In the genomic region with DNA sequence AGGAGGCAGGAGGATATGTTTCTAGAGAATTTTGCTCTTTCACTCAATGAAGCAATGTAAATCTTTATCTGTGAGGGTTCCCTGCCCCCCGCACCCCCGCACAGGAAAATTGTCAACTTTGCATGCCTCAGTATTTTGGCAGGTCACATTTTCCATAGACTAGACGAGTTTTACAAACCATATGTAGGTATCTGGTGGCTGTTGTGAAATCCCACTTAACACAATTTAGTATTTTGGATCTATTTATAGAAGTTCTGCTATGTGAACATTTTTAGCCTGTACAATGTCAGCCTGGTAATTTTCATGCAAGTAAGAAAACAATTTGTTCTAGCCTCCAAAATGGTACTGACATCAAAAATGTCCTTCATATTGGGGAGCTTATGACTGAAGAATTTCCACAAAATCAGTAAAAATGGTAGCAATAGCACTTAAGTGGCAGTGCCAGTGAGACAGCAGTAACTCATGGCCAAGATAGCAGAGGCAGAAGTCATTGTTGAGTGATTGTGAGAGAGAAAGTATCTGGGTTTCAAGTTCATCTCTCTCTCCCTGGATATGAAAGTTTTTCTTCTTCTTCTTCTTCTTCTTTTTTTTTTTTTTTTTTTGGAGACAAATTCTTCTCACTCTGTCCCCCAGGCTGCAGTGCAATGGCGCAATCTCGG, we compare ENCODE assay signal across 14 cellular contexts. TPM values are rescaled to one million over a fixed set of nuclear protein-coding genes. Genes with fewer than 3 reads are reported as not detected.
A peak's percentile ranks its signal among the peaks of the same experiment; 100 is the strongest.
DNase-seq lines count a peak whose midpoint lies in the region; ATAC-seq, FAIRE-seq and TF ChIP-seq lines count a peak whose summit lies in the region.
"Had no signal": no experiment of that assay in that cellular context is flagged by ENCODE, and none has a peak within 500 bp of the region (broad histone marks: within the 10 kb centered on the region; RNA-seq: fewer than 3 reads in every experiment).

No MANE protein-coding gene starts in this region.

- H3K4me3 ChIP-seq in OCI-LY1 (ENCODE audit: low read depth, low read length, poor library complexity, severe bottlenecking) (no peak overlapping the region), left ventricle myocardium inferior (no peak overlapping the region), kidney (ENCODE audit: low read length in 2 of 2) (no peak overlapping the region)
- H3K4me3 ChIP-seq: suprapubic skin had no signal

- H3K27me3 ChIP-seq in OCI-LY1 (ENCODE audit: insufficient read depth, low read length): no peaks in the 10 kb centered on the region
- H3K27me3 ChIP-seq in left ventricle myocardium inferior (ENCODE audit: low read depth): no peaks in the 10 kb centered on the region
- H3K27me3 ChIP-seq: suprapubic skin had no signal

- DNase-seq in NK-92 treated with Interleukin-12 subunit alpha and Interleukin-12 subunit beta, amount 100 ng/mL, for 24 hours (lab: John Stamatoyannopoulos, UW): peak; percentile 8
- DNase-seq in NK-92 (lab: John Stamatoyannopoulos, UW; ENCODE audit: unreplicated experiment) (no peak), left ventricle myocardium inferior (no peak), kidney (no peak), kidney glomerular epithelial cell (lab: John Stamatoyannopoulos, UW) (no peak), activated gamma-delta T cell treated with Interleukin-2 at 50 U/mL for 16 hours (no peak)
- DNase-seq: Caco-2, NCI-H2029 had no signal

- ATAC-seq in GM19395 (IDR thresholded peaks at IDR 0.05; ENCODE audit: unreplicated experiment): peak; percentile 55
- ATAC-seq: HCT116 had no signal

- H3F3A ChIP-seq in OCI-LY1 (ENCODE audit: insufficient read depth, low read length): no peaks in the 10 kb centered on the region

- H3K9me3 ChIP-seq in OCI-LY1 (ENCODE audit: low read length) (no peaks in the 10 kb centered on the region), left ventricle myocardium inferior (replicated peaks) (no peaks in the 10 kb centered on the region), kidney (ENCODE audit: control insufficient read depth in 1 of 2, low read length in 2 of 2) (no peaks in the 10 kb centered on the region)
- H3K9me3 ChIP-seq: Caco-2, suprapubic skin had no signal

- H3K9me2 ChIP-seq in OCI-LY1 (ENCODE audit: low read depth, low read length): no peaks in the 10 kb centered on the region

- H2AFZ ChIP-seq in OCI-LY1 (ENCODE audit: low read length): no peak overlapping the region

- H4K20me1 ChIP-seq in OCI-LY1 (ENCODE audit: insufficient read depth, low read length): no peaks in the 10 kb centered on the region

- no peak for FAIRE-seq in kidney (lab: Jason Lieb, UNC)
- FAIRE-seq: astrocyte had no signal

- H3K9ac ChIP-seq in OCI-LY1 (ENCODE audit: low read length) (no peak overlapping the region), kidney (ENCODE audit: low read length in 2 of 2) (no peak overlapping the region)

- peak overlapping the region; percentile 63 for H3K27ac ChIP-seq in OCI-LY1 (ENCODE audit: low read depth, low read length, poor library complexity, severe bottlenecking)
- peak overlapping the region; percentile 28 for H3K27ac ChIP-seq in left ventricle myocardium inferior (replicated peaks)
- H3K27ac ChIP-seq in kidney (ENCODE audit: low read depth in 2 of 2, low read length in 2 of 2): no peak overlapping the region
- H3K27ac ChIP-seq: 22Rv1, suprapubic skin had no signal

- intact Hi-C loops in left ventricle myocardium inferior (cut with micrococcal nuclease): no loop called here
- intact Hi-C loops in kidney (cut with DNase I): no loop called here

- no peak for TF ChIP-seq CTCF in OCI-LY1 (IDR thresholded peaks at IDR 0.05; ENCODE audit: low read length)
- TF ChIP-seq CTCF in left ventricle myocardium inferior (IDR thresholded peaks at IDR 0.05; ENCODE audit: borderline replicate concordance): no peak
- TF ChIP-seq CTCF in kidney (IDR thresholded peaks at IDR 0.05; ENCODE audit: borderline replicate concordance, extremely low read depth, insufficient read depth): no peak

- H3K36me3 ChIP-seq in OCI-LY1 (ENCODE audit: insufficient read depth, low read length) (no peaks in the 10 kb centered on the region), left ventricle myocardium inferior (no peaks in the 10 kb centered on the region), kidney (ENCODE audit: control insufficient read depth in 1 of 2, insufficient read depth in 2 of 2, low read length in 2 of 2) (no peaks in the 10 kb centered on the region)
- H3K36me3 ChIP-seq: suprapubic skin had no signal

- peak overlapping the region; percentile 36 for H3K4me2 ChIP-seq in OCI-LY1 (ENCODE audit: low read length)

- H3K79me2 ChIP-seq in OCI-LY1 (ENCODE audit: insufficient read depth, low read length): no peaks in the 10 kb centered on the region

- H3K4me1 ChIP-seq in OCI-LY1 (ENCODE audit: insufficient read depth, low read length, severe bottlenecking) (peaks cover 11% of the 10 kb centered on the region), left ventricle myocardium inferior (peaks cover 15% of the 10 kb centered on the region), kidney (ENCODE audit: control insufficient read depth in 1 of 2, insufficient read depth in 1 of 2, low read depth in 1 of 2, low read length in 2 of 2) (no peaks in the 10 kb centered on the region)
- H3K4me1 ChIP-seq: Caco-2, suprapubic skin had no signal

RNA-seq across cellular contexts. Expression of a gene that starts 12.4 kb away (rescaled TPM):
- total RNA-seq in left ventricle myocardium inferior (33.2 TPM), kidney (78.9 TPM)
- 11.6 TPM for polyA plus RNA-seq in kidney (ENCODE audit: insufficient read depth, low read depth, low replicate concordance)

RNA-seq across cellular contexts. Expression of a gene that starts 38.4 kb away (rescaled TPM):
- total RNA-seq in left ventricle myocardium inferior (129 TPM), kidney (142 TPM)
- 218 TPM for polyA plus RNA-seq in kidney (ENCODE audit: insufficient read depth, low read depth, low replicate concordance)

Comparison
In these comparisons a context has a peak if more than half of its experiments do, and no peak if none do; other contexts are left out.
1. H3K27ac ChIP-seq: peak in OCI-LY1 (single experiment) and left ventricle myocardium inferior (single experiment); none in kidney (0 of 2).